1 cellular context compared by ENCODE assay signal in the genomic region with DNA sequence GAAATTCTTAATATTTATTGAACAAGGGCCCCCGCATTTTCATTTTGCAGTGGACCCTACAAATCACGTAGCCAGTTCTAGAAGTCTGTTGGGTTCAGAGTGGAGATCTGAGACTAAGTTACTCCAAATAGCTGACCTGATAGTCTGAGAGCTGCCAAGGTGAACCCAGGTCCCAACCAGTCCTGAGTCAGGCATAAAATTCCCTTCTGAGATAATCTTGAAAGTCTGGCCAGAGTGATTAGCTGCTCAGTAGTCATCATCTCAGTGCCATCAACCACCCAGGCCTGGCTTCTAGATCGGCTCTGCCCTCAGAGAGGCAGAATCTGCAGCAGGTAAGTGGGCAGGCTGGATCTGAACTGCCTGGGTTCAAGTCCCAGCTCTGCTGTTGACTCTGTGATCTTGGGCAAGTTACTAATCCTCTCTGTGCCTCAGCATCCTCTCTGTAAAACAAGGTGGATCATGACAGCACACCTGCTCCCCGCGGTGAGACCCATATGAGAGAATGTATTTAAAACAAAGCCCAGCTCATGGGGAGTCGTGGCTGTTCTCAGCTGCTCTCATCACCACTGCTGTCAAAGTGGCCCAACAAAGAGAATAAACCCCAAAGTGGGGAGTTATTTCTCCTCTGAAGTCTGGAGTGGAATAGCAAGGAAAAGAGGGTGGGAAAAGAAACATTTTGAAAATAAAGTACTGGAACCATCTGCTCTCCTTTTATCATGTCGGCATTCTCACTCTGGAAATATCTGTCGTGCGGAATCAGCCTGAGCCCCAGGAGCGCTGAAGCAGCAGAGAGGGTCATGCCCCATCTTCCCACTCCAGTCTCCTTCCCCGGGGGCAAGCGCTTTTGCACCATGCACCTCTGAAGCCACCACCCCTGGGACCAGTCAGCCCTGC.
TF ChIP-seq lines count a peak whose summit lies in the region.

No MANE protein-coding gene starts in this region.

TF ChIP-seq in GM12878, 131 proteins besides CTCF, POLR2A, EP300 and RAD21 (continued from another document):
- TF ChIP-seq ZNF687 (IDR thresholded peaks at IDR 0.05) (no peak), JUNB (IDR thresholded peaks at IDR 0.05) (no peak), EZH2 (IDR thresholded peaks at IDR 0.05; ENCODE audit: borderline replicate concordance, control insufficient read depth, low read depth, low read length) (no peak), SP1 (IDR thresholded peaks at IDR 0.05; ENCODE audit: low read depth, low read length) (no peak), POLR2AphosphoS5 (IDR thresholded peaks at IDR 0.05; ENCODE audit: low read length) (no peak)
